21 cellular contexts compared by ENCODE assay signal in genomic region chr10:128221787-128222186, GRCh38.
"Had no signal": no experiment of that assay in that cellular context is flagged by ENCODE, and none has a peak within 500 bp of the region (broad histone marks: within the 10 kb centered on the region; RNA-seq: fewer than 3 reads in every experiment).

No MANE protein-coding gene starts in this region.

- H2AFZ ChIP-seq: hepatocyte had no signal

- H3K4me2 ChIP-seq: hepatocyte had no signal

- ATAC-seq: effector memory CD8-positive, alpha-beta T cell; left colon; left ventricle myocardium superior; sciatic nerve; stimulated activated memory B cell treated with anti-CD40 and anti-IgM and Interleukin-4, amounts not matched to agents 10 μg/mL and 1 μg/mL and 100 μg/mL, for 72 hours had no signal

- H3K27ac Mint-ChIP-seq: dendritic cell treated with granulocyte-macrophage colony-stimulating factor and Interleukin-4, amounts not matched to agents 40 ng/mL and 50 ng/mL, for 4 days; effector memory CD8-positive, alpha-beta T cell; nephron; stimulated activated memory B cell treated with anti-CD40 and anti-IgM and Interleukin-4, amounts not matched to agents 10 μg/mL and 1 μg/mL and 100 μg/mL, for 72 hours; stimulated activated naive CD8-positive, alpha-beta T cell treated with anti-CD3 and anti-CD28 coated beads, Interleukin-15, Interleukin-2, amounts not matched to agents 100 ng/mL and 50 ng/mL, for 24 hours had no signal

- H3K4me3 Mint-ChIP-seq: dendritic cell treated with granulocyte-macrophage colony-stimulating factor and Interleukin-4, amounts not matched to agents 40 ng/mL and 50 ng/mL, for 4 days; nephron; stimulated activated memory B cell treated with anti-CD40 and anti-IgM and Interleukin-4, amounts not matched to agents 10 μg/mL and 1 μg/mL and 100 μg/mL, for 72 hours; stimulated activated naive CD8-positive, alpha-beta T cell treated with anti-CD3 and anti-CD28 coated beads, Interleukin-15, Interleukin-2, amounts not matched to agents 100 ng/mL and 50 ng/mL, for 24 hours had no signal

- H3K4me3 ChIP-seq: hepatocyte, lung, spleen, tibial artery, upper lobe of left lung, uterus had no signal

- H3K79me2 ChIP-seq: hepatocyte had no signal

- H3K4me1 ChIP-seq: tibial artery, upper lobe of left lung, uterus had no signal

- H3K36me3 ChIP-seq: spleen, tibial artery, upper lobe of left lung, uterus had no signal

- H3K9me3 ChIP-seq: spleen, tibial artery, upper lobe of left lung, uterus had no signal

- H3K9me3 Mint-ChIP-seq: dendritic cell treated with granulocyte-macrophage colony-stimulating factor and Interleukin-4, amounts not matched to agents 40 ng/mL and 50 ng/mL, for 4 days; effector memory CD8-positive, alpha-beta T cell; stimulated activated naive CD8-positive, alpha-beta T cell treated with anti-CD3 and anti-CD28 coated beads, Interleukin-15, Interleukin-2, amounts not matched to agents 100 ng/mL and 50 ng/mL, for 24 hours had no signal

- H3K27ac ChIP-seq: hepatocyte, tibial artery, upper lobe of left lung, uterus had no signal

- H3K27me3 ChIP-seq: hepatocyte, upper lobe of left lung, uterus had no signal

- H3K4me1 Mint-ChIP-seq: stimulated activated memory B cell treated with anti-CD40 and anti-IgM and Interleukin-4, amounts not matched to agents 10 μg/mL and 1 μg/mL and 100 μg/mL, for 72 hours had no signal

- DNase-seq: effector memory CD8-positive, alpha-beta T cell; foreskin melanocyte; head of caudate nucleus; left colon; left ventricle myocardium superior; mesenchymal stem cell; midbrain; spleen; stimulated activated CD4-positive, alpha-beta T cell treated with anti-CD3 and anti-CD28 coated beads, Interleukin-15, amount 100 ng/mL, for 24 hours; stimulated activated CD4-positive, alpha-beta T cell treated with anti-CD3 and anti-CD28 coated beads, Interleukin-1b, Interleukin-23, amount 100 ng/mL, for 48 hours; stimulated activated CD4-positive, alpha-beta T cell treated with anti-CD3 and anti-CD28 coated beads, Interleukin-4, amount 100 ng/mL, for 24 hours; tibial artery; uterus had no signal

- H3K36me3 Mint-ChIP-seq: stimulated activated memory B cell treated with anti-CD40 and anti-IgM and Interleukin-4, amounts not matched to agents 10 μg/mL and 1 μg/mL and 100 μg/mL, for 72 hours had no signal
